ENCODE assay signal across 7 cellular contexts in genomic region chr1:156601892-156602291, GRCh38. TPM values are rescaled to one million over a fixed set of nuclear protein-coding genes. Genes with fewer than 3 reads are reported as not detected.
DNase-seq lines count a peak whose midpoint lies in the region; ATAC-seq and TF ChIP-seq lines count a peak whose summit lies in the region.

No MANE protein-coding gene starts in this region.

- peak overlapping the region; percentile 73; the same call in 1 of the 2 replicates for H3K27ac Mint-ChIP-seq in GM23338

- TF ChIP-seq CTCF in GM23338 (conservative IDR thresholded peaks at IDR 0.05; ENCODE audit: low read depth in 2 of 2) (no peak), fibroblast of the aortic adventitia (IDR thresholded peaks at IDR 0.05; ENCODE audit: insufficient read depth, low read length) (no peak), smooth muscle cell (IDR thresholded peaks at IDR 0.05; ENCODE audit: borderline replicate concordance, insufficient read depth, poor library complexity, severe bottlenecking) (no peak)

- H3K27ac ChIP-seq in GM23338 (ENCODE audit: low read depth): peak overlapping the region; percentile 92
- peak overlapping the region; percentile 50; the same call in 1 of the 2 replicates for H3K27ac ChIP-seq in SJSA1
- peak overlapping the region; percentile 65 for H3K27ac ChIP-seq in smooth muscle cell (ENCODE audit: low read depth)

- H3K9me3 ChIP-seq in SJSA1 (replicated peaks): no peaks in the 10 kb centered on the region
- H3K9me3 ChIP-seq in smooth muscle cell (replicated peaks; ENCODE audit: low read depth): no peaks in the 10 kb centered on the region

- H3K36me3 ChIP-seq in GM23338 (ENCODE audit: insufficient read depth): peaks cover 18% of the 10 kb centered on the region
- peaks cover 23% of the 10 kb centered on the region for H3K36me3 ChIP-seq in SJSA1
- no peaks in the 10 kb centered on the region for H3K36me3 ChIP-seq in smooth muscle cell (ENCODE audit: low read depth)

- H3K9me3 Mint-ChIP-seq in GM23338: no peaks in the 10 kb centered on the region

- H3K9me2 ChIP-seq in GM23338 (ENCODE audit: insufficient read depth): no peaks in the 10 kb centered on the region

- ATAC-seq in GM23338: peak; percentile 7; the same call in 1 of the 3 replicates
- ATAC-seq in GM18519 (IDR thresholded peaks at IDR 0.05; ENCODE audit: low FRiP score, unreplicated experiment): no peak

- H2AFZ ChIP-seq in GM23338 (peak overlapping the region; percentile 92), smooth muscle cell (ENCODE audit: low read depth) (peak overlapping the region; percentile 97)

- H4K20me1 ChIP-seq in GM23338 (replicated peaks; ENCODE audit: insufficient read depth): peaks cover 4% of the 10 kb centered on the region; the same call in 1 of the 2 replicates
- no peaks in the 10 kb centered on the region for H4K20me1 ChIP-seq in smooth muscle cell (ENCODE audit: low read depth)

- DNase-seq in GM23338 (ENCODE audit: low spot score): no peak
- no peak for DNase-seq in SJSA1 (ENCODE audit: low read depth in 1 of 2, low spot score in 2 of 2)
- no peak for DNase-seq in fibroblast of the aortic adventitia (ENCODE audit: low read depth)
- no peak for DNase-seq in smooth muscle cell (lab: John Stamatoyannopoulos, UW; ENCODE audit: unreplicated experiment)
- no peak for DNase-seq in DMS114 treated with DMSO at 0.1 percent for 48 hours (lab: John Stamatoyannopoulos, UW; ENCODE audit: unreplicated experiment)
- no peak for DNase-seq in HCEC 1CT

- H3K4me2 ChIP-seq in GM23338: peak overlapping the region; percentile 80
- peak overlapping the region; percentile 91 for H3K4me2 ChIP-seq in smooth muscle cell

- H3K4me1 ChIP-seq in GM23338 (ENCODE audit: insufficient read depth): no peaks in the 10 kb centered on the region; the same call in 1 of the 2 replicates
- H3K4me1 ChIP-seq in SJSA1 (replicated peaks): peaks cover 6% of the 10 kb centered on the region
- peaks cover 7% of the 10 kb centered on the region for H3K4me1 ChIP-seq in smooth muscle cell (ENCODE audit: low read depth)

- 78% methylated on average over 12 of the region's 12 CpGs for WGBS in smooth muscle cell (ENCODE audit: low lambda C conversion rate)

- H3K36me3 Mint-ChIP-seq in GM23338 (ENCODE audit: low read depth): peaks cover 27% of the 10 kb centered on the region

- H3K27me3 Mint-ChIP-seq in GM23338 (ENCODE audit: insufficient read depth, low read depth, poor library complexity): peaks cover 9% of the 10 kb centered on the region

- H3K4me3 Mint-ChIP-seq in GM23338: peak overlapping the region; percentile 97

- H3K27me3 ChIP-seq in GM23338 (ENCODE audit: insufficient read depth) (no peaks in the 10 kb centered on the region), SJSA1 (replicated peaks) (no peaks in the 10 kb centered on the region), smooth muscle cell (ENCODE audit: low read depth) (no peaks in the 10 kb centered on the region)

- H3K79me2 ChIP-seq in GM23338 (replicated peaks; ENCODE audit: insufficient read depth) (peaks cover 27% of the 10 kb centered on the region), smooth muscle cell (ENCODE audit: low read depth) (peaks cover 20% of the 10 kb centered on the region)

- H3K9ac ChIP-seq in smooth muscle cell (ENCODE audit: low read depth): peak overlapping the region; percentile 76

- H3K4me3 ChIP-seq in GM23338: peak overlapping the region; percentile 96
- H3K4me3 ChIP-seq in SJSA1: peak overlapping the region; percentile 66
- peak overlapping the region; percentile 94 for H3K4me3 ChIP-seq in fibroblast of the aortic adventitia (ENCODE audit: low read depth, low read length)
- H3K4me3 ChIP-seq in smooth muscle cell: peak overlapping the region; percentile 77

- H3K4me1 Mint-ChIP-seq in GM23338: peaks cover 10% of the 10 kb centered on the region; the same call in 2 of the 3 replicates

- H3F3A ChIP-seq in GM23338 (replicated peaks; ENCODE audit: low read depth): peaks cover 43% of the 10 kb centered on the region
- no peaks in the 10 kb centered on the region for H3F3A ChIP-seq in smooth muscle cell (ENCODE audit: low read depth)

TF ChIP-seq in GM23338, 12 proteins besides CTCF, POLR2A, EP300 and RAD21 (continues in another document):
- TF ChIP-seq CREB1 (CRISPR knock-in tag; IDR thresholded peaks at IDR 0.05; ENCODE audit: low read depth) (no peak), ETS1 (IDR thresholded peaks at IDR 0.05) (no peak)

RNA-seq across cellular contexts. Expression of gene GPATCH4, which starts 0.6 kb away (rescaled TPM):
- 58.9 and 95.7 TPM in 2 replicates for total RNA-seq in GM23338 (2014; rRNA removed; shearing (Covaris generic))
- polyA plus RNA-seq in GM23338 (2016; fragmentation: Nextera tagmentation; extraction: Ambion mirVana): 174 and 187 TPM in 2 replicates
- total RNA-seq in SJSA1 (2014; rRNA removed; shearing (Covaris generic)): 10.0 and 18.4 TPM in 2 replicates
- 12.2 and 18.9 TPM in 2 replicates for total RNA-seq in fibroblast of the aortic adventitia (ENCODE audit: low replicate concordance)
- 7.5 and 11.9 TPM in 2 replicates for total RNA-seq in smooth muscle cell
- polyA plus RNA-seq in smooth muscle cell: 19.9 and 31.3 TPM in 2 replicates

RNA-seq across cellular contexts. Expression of gene NAXE, which starts 10.3 kb away (rescaled TPM):
- 62.6 and 87.5 TPM in 2 replicates for total RNA-seq in GM23338 (2014; rRNA removed; shearing (Covaris generic))
- polyA plus RNA-seq in GM23338 (2016; fragmentation: Nextera tagmentation; extraction: Ambion mirVana) (82.1 and 83.1 TPM in 2 replicates), smooth muscle cell (72.5 and 85.5 TPM in 2 replicates)
- total RNA-seq in SJSA1 (2014; rRNA removed; shearing (Covaris generic)): 67.9 and 70.6 TPM in 2 replicates
- total RNA-seq in fibroblast of the aortic adventitia (ENCODE audit: low replicate concordance) (22.7 and 64.2 TPM in 2 replicates), smooth muscle cell (50.5 and 53.7 TPM in 2 replicates)

RNA-seq across cellular contexts. Expression of gene HAPLN2, which starts 17.3 kb away (rescaled TPM):
- not detected in 2 replicates for total RNA-seq in GM23338 (2014; rRNA removed; shearing (Covaris generic))
- 0.53 TPM in 1 of 2 replicates, not detected in the other for polyA plus RNA-seq in GM23338 (2016; fragmentation: Nextera tagmentation; extraction: Ambion mirVana)
- total RNA-seq in SJSA1 (2014; rRNA removed; shearing (Covaris generic)): not detected in 2 replicates
- not detected in 2 replicates for total RNA-seq in fibroblast of the aortic adventitia (ENCODE audit: low replicate concordance)
- total RNA-seq in smooth muscle cell: not detected in 2 replicates
- polyA plus RNA-seq in smooth muscle cell: 1.00 TPM in 1 of 2 replicates, not detected in the other

RNA-seq across cellular contexts. Expression of gene TTC24, which starts 22.4 kb away (rescaled TPM):
- not detected in 2 replicates for total RNA-seq in GM23338 (2014; rRNA removed; shearing (Covaris generic))
- polyA plus RNA-seq in GM23338 (2016; fragmentation: Nextera tagmentation; extraction: Ambion mirVana) (not detected in 2 replicates), smooth muscle cell (not detected in 2 replicates)
- not detected in 2 replicates for total RNA-seq in SJSA1 (2014; rRNA removed; shearing (Covaris generic))
- total RNA-seq in fibroblast of the aortic adventitia (ENCODE audit: low replicate concordance) (not detected in 2 replicates), smooth muscle cell (not detected in 2 replicates)

RNA-seq across cellular contexts. Expression of gene IQGAP3, which starts 29.5 kb away (rescaled TPM):
- total RNA-seq in GM23338 (2014; rRNA removed; shearing (Covaris generic)): 25.7 and 31.8 TPM in 2 replicates
- polyA plus RNA-seq in GM23338 (2016; fragmentation: Nextera tagmentation; extraction: Ambion mirVana): 11.9 and 12.8 TPM in 2 replicates
- 38.3 and 64.1 TPM in 2 replicates for total RNA-seq in SJSA1 (2014; rRNA removed; shearing (Covaris generic))
- total RNA-seq in fibroblast of the aortic adventitia (ENCODE audit: low replicate concordance): 0.41 and 28.7 TPM in 2 replicates
- total RNA-seq in smooth muscle cell: 2.6 and 11.9 TPM in 2 replicates
- polyA plus RNA-seq in smooth muscle cell: 2.9 and 3.6 TPM in 2 replicates
